In the genomic region with DNA sequence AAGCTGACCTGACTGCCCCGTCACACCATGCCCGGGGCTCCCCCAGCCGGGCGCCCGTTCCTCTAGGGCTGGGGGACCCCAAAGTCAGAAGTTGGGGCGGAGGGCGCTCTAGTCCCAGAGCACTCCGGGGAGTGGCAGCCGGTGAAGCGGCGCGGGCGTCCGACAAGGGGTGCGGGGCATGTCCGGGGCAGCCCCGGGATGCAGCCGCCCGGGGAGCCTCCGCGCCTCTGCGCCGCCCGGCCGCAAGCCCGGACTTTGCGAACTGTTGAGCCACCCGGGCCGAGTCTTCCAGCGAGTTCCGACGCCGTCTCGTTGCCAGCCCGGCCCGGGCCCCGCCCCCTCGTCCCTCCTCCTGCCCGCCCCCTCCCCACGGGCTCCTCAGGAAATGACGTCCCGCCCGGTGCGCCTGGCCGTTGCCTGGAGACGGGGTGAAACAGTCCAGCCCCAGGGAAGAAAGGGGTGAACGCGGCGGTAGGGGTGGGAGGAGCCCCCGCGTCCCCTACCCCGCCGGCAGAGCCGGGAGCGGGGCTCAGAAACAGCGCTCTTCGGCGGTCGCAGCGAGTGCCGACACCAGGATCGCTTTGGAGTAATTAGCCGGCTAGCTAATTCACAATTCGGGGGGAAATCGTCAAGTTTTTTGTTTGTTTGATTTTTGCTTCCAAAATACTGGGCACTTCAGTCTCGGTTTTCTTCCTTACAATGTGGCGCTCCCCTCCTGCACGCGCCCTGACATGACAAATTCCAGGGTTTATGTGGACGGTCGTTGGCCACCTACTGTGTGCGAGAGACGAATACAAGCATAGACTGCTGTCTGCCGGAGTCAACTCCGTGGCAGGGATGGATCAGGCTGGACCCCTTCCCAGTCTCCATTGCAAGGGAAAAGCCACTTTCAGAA, we compare ENCODE assay signal across 8 cellular contexts. TPM values are rescaled to one million over a fixed set of nuclear protein-coding genes. Genes with fewer than 3 reads are reported as not detected.
A peak's percentile ranks its signal among the peaks of the same experiment; 100 is the strongest.
DNase-seq lines count a peak whose midpoint lies in the region; ATAC-seq and TF ChIP-seq lines count a peak whose summit lies in the region.

Gene WHRN (minus strand): TSS at position 287 of the 895 bp plus-strand sequence. CDS start 672 bp downstream, outside the sequence.

- H3K36me3 Mint-ChIP-seq in T-helper 2 cell treated with Interferon-gamma antibody and Interleukin-4, amounts not matched to agents 5 μg/mL and 100 μg/mL, for 36 hours (ENCODE audit: low read depth), result no peaks in the 10 kb centered on the region
- H3K36me3 Mint-ChIP-seq in progenitor cell of endocrine pancreas (ENCODE audit: insufficient read depth), result no peaks in the 10 kb centered on the region

- H3K4me1 ChIP-seq in ES-I3 (ENCODE audit: insufficient read depth, low read length) (peaks cover 31% of the 10 kb centered on the region), right atrium auricular region (peaks cover 0 to 26% of the 10 kb centered on the region in 2 donors), transverse colon (peaks cover 5 to 27% (median 19%) of the 10 kb centered on the region in 4 donors)

- TF ChIP-seq CTCF in right atrium auricular region (IDR thresholded peaks at IDR 0.05), result no peak
- TF ChIP-seq CTCF in progenitor cell of endocrine pancreas (IDR thresholded peaks at IDR 0.05; ENCODE audit: unreplicated experiment), result no peak
- TF ChIP-seq CTCF in transverse colon (IDR thresholded peaks at IDR 0.05), result no peak

- WGBS in transverse colon (ENCODE audit: low coverage in 1 of 2), 2 donors, result 1 to 2% methylated on average over 16 to 32 of the region's 75 CpGs

- peak; percentile 68 for TF ChIP-seq POLR2A in transverse colon (IDR thresholded peaks at IDR 0.05)

- H3K36me3 ChIP-seq in ES-I3 (ENCODE audit: insufficient read depth, low read length), result no peaks in the 10 kb centered on the region
- no peaks in the 10 kb centered on the region for H3K36me3 ChIP-seq in right atrium auricular region
- H3K36me3 ChIP-seq in transverse colon, result no peaks in the 10 kb centered on the region

- peak within 1 kb of the TSS; percentile 63 to 65 for H3K4me3 ChIP-seq in right atrium auricular region
- peak within 1 kb of the TSS; percentile 59 to 73 (median 72) for H3K4me3 ChIP-seq in transverse colon

- H3K27me3 ChIP-seq in right atrium auricular region, result no peaks in the 10 kb centered on the region
- peaks cover 4% of the 10 kb centered on the region for H3K27me3 ChIP-seq in transverse colon

- peaks cover 79% of the 10 kb centered on the region for H3K27me3 Mint-ChIP-seq in T-helper 2 cell treated with Interferon-gamma antibody and Interleukin-4, amounts not matched to agents 5 μg/mL and 100 μg/mL, for 36 hours (ENCODE audit: low read depth)
- H3K27me3 Mint-ChIP-seq in progenitor cell of endocrine pancreas, result peaks cover 48% of the 10 kb centered on the region

- in situ Hi-C loops in transverse colon (cut with MboI; ENCODE audit: low pct_ligation_motif_present in 1 of 4, low pct_unique_long_range_greater_than_20kb in 1 of 4, low sequenced_read_pairs in 3 of 4), result loop anchor here in 1 of 4 donors (10.0 kb wide), 1 partner anchor 101 kb away; no protein-coding TSS in a partner anchor

- intact Hi-C loops in transverse colon (cut with DNase I; ENCODE audit: low total_unique reads), result loop anchor here (10.0 kb wide), 1 partner anchor 79 kb away; the partner anchor contains the start of gene ATP6V1G1

- peaks cover 14% of the 10 kb centered on the region for H3K4me1 Mint-ChIP-seq in T-helper 2 cell treated with Interferon-gamma antibody and Interleukin-4, amounts not matched to agents 5 μg/mL and 100 μg/mL, for 36 hours (ENCODE audit: low read depth)
- H3K4me1 Mint-ChIP-seq in progenitor cell of endocrine pancreas (ENCODE audit: low read depth), result peaks cover 18% of the 10 kb centered on the region

- DNase-seq in NCI-H146 (lab: John Stamatoyannopoulos, UW) (peak; percentile 90), right atrium auricular region (ENCODE audit: low spot score) (peak; percentile 93), progenitor cell of endocrine pancreas (ENCODE audit: low spot score, unreplicated experiment) (peak; percentile 90), transverse colon (peak; percentile 95)
- DNase-seq in T-helper 2 cell treated with Interferon-gamma antibody and Interleukin-4, amounts not matched to agents 5 μg/mL and 100 μg/mL, for 36 hours (ENCODE audit: low spot score), result peak; percentile 85

- H3K9ac ChIP-seq in ES-I3 (ENCODE audit: low read depth, low read length), result peak within 1 kb of the TSS; percentile 89

- peak within 1 kb of the TSS; percentile 77 for H3K27ac Mint-ChIP-seq in T-helper 2 cell treated with Interferon-gamma antibody and Interleukin-4, amounts not matched to agents 5 μg/mL and 100 μg/mL, for 36 hours
- peak within 1 kb of the TSS; percentile 80 for H3K27ac Mint-ChIP-seq in progenitor cell of endocrine pancreas

- peak; percentile 90 for ATAC-seq in HG02623 (IDR thresholded peaks at IDR 0.05; ENCODE audit: unreplicated experiment)

- H3K27ac ChIP-seq in angular gyrus (ENCODE audit: low read depth, low read length), result peak within 1 kb of the TSS; percentile 88
- peak within 1 kb of the TSS; percentile 56 to 82 for H3K27ac ChIP-seq in right atrium auricular region
- H3K27ac ChIP-seq in transverse colon, result peak within 1 kb of the TSS; percentile 74 to 89 (median 82)

- H3K9me3 ChIP-seq in ES-I3 (ENCODE audit: control insufficient read depth, insufficient read depth, low read length) (no peaks in the 10 kb centered on the region), right atrium auricular region (no peaks in the 10 kb centered on the region), transverse colon (no peaks in the 10 kb centered on the region)

- H3K4me3 Mint-ChIP-seq in T-helper 2 cell treated with Interferon-gamma antibody and Interleukin-4, amounts not matched to agents 5 μg/mL and 100 μg/mL, for 36 hours, result peak within 1 kb of the TSS; percentile 84
- peak within 1 kb of the TSS; percentile 88 for H3K4me3 Mint-ChIP-seq in progenitor cell of endocrine pancreas (ENCODE audit: low read depth)

- no peaks in the 10 kb centered on the region for H3K9me3 Mint-ChIP-seq in T-helper 2 cell treated with Interferon-gamma antibody and Interleukin-4, amounts not matched to agents 5 μg/mL and 100 μg/mL, for 36 hours
- H3K9me3 Mint-ChIP-seq in progenitor cell of endocrine pancreas (ENCODE audit: low read depth), result no peaks in the 10 kb centered on the region

- no peak for TF ChIP-seq EP300 in transverse colon (IDR thresholded peaks at IDR 0.05; ENCODE audit: low read depth)

RNA-seq across cellular contexts. Expression of gene WHRN, which starts in this region (rescaled TPM):
- total RNA-seq in right atrium auricular region, result 1 to 10 TPM; 2.6 to 8.2 TPM
- total RNA-seq in progenitor cell of endocrine pancreas, result 11.2 and 11.9 TPM in 2 replicates
- total RNA-seq in transverse colon, result 10 to 100 TPM in 2 of 4 donors, 1 to 10 TPM in 2; 5.4 to 23.6 (median 8.5) TPM

Comparison
In these comparisons a context has a peak if more than half of its experiments do, and no peak if none do; other contexts are left out.
1. Peak in every context shown above with its lines: DNase-seq, ATAC-seq, H3K4me3 ChIP-seq and H3K27ac ChIP-seq.